In genomic region chr19:43983544-43983911, GRCh38 we compare ENCODE assay signal across 8 cellular contexts. TPM values are rescaled to one million over a fixed set of nuclear protein-coding genes. Genes with fewer than 3 reads are reported as not detected.
DNase-seq lines count a peak whose midpoint lies in the region; ATAC-seq, FAIRE-seq and TF ChIP-seq lines count a peak whose summit lies in the region.

No MANE protein-coding gene starts in this region.

- no peak for ATAC-seq in CD4-positive, CD25-positive, alpha-beta regulatory T cell (ENCODE audit: low read depth in 2 of 2)
- ATAC-seq in HG02588 (IDR thresholded peaks at IDR 0.05; ENCODE audit: unreplicated experiment): peak; percentile 11
- peak in 2 of 3 donors; percentile 3 to 9 for ATAC-seq in natural killer cell

- WGBS in mesendoderm (ENCODE audit: extremely low coverage, insufficient coverage, low lambda C conversion rate): no CpG with 5 or more reads among the region's 2 CpGs

- DNase-seq in CD4-positive, CD25-positive, alpha-beta regulatory T cell: no peak
- no peak for DNase-seq in astrocyte (ENCODE audit: low read depth)
- DNase-seq in natural killer cell: no peak
- no peak for DNase-seq in stimulated activated CD4-positive, alpha-beta T cell treated with anti-CD3 and anti-CD28 coated beads, Interleukin-15, amount 100 ng/mL, for 24 hours
- DNase-seq in stimulated activated CD4-positive, alpha-beta T cell treated with anti-CD3 and anti-CD28 coated beads, Interleukin-4, amount 100 ng/mL, for 24 hours: no peak
- DNase-seq in mesendoderm: no peak
- DNase-seq in GM19240 (ENCODE audit: insufficient read length, low spot score): no peak

- peaks cover 7% of the 10 kb centered on the region for H3K79me1 ChIP-seq in mesendoderm (ENCODE audit: low read length)

- peak overlapping the region; percentile 79 to 91 (median 84) for H3K27ac Mint-ChIP-seq in CD4-positive, CD25-positive, alpha-beta regulatory T cell
- H3K27ac Mint-ChIP-seq in astrocyte (ENCODE audit: unreplicated experiment) (no peak overlapping the region), natural killer cell (peak overlapping the region; percentile 63 to 90)

- H3K9me3 Mint-ChIP-seq in CD4-positive, CD25-positive, alpha-beta regulatory T cell: peaks cover 0 to 12% (median 2%) of the 10 kb centered on the region in 7 donors
- H3K9me3 Mint-ChIP-seq in astrocyte (ENCODE audit: unreplicated experiment) (no peaks in the 10 kb centered on the region), natural killer cell (peaks cover 0 to 1% of the 10 kb centered on the region in 2 donors)

- peak overlapping the region; percentile 89 for H3K4me3 ChIP-seq in CD4-positive, CD25-positive, alpha-beta regulatory T cell (ENCODE audit: low read depth, low read length)
- H3K4me3 ChIP-seq in astrocyte (ENCODE audit: insufficient read depth, low read depth, low read length) (peak overlapping the region; percentile 100), mesendoderm (ENCODE audit: low read length) (no peak overlapping the region)

- H3K9me3 ChIP-seq in CD4-positive, CD25-positive, alpha-beta regulatory T cell (ENCODE audit: control insufficient read depth in 2 of 2, low read length in 2 of 2): peaks cover 6 to 8% of the 10 kb centered on the region in 2 experiments
- no peaks in the 10 kb centered on the region for H3K9me3 ChIP-seq in astrocyte (ENCODE audit: insufficient read depth, low read depth, low read length)

- H2AFZ ChIP-seq in astrocyte (ENCODE audit: low read depth, low read length): peak overlapping the region; percentile 100

- H3K79me2 ChIP-seq in astrocyte (ENCODE audit: insufficient read depth, low read length): peaks cover 18% of the 10 kb centered on the region
- H3K79me2 ChIP-seq in mesendoderm (ENCODE audit: control insufficient read depth, insufficient read depth, low read length): no peaks in the 10 kb centered on the region

- H3K27me3 Mint-ChIP-seq in CD4-positive, CD25-positive, alpha-beta regulatory T cell: no peaks in the 10 kb centered on the region
- H3K27me3 Mint-ChIP-seq in astrocyte (ENCODE audit: low read depth, unreplicated experiment): no peaks in the 10 kb centered on the region
- H3K27me3 Mint-ChIP-seq in natural killer cell (ENCODE audit: low read depth in 2 of 2): no peaks in the 10 kb centered on the region

- no peaks in the 10 kb centered on the region for H3K27me3 ChIP-seq in CD4-positive, CD25-positive, alpha-beta regulatory T cell (ENCODE audit: control insufficient read depth, insufficient read depth, low read length)
- no peaks in the 10 kb centered on the region for H3K27me3 ChIP-seq in astrocyte (ENCODE audit: insufficient read depth, low read length)
- H3K27me3 ChIP-seq in mesendoderm (ENCODE audit: insufficient read depth, low read length, poor library complexity): no peaks in the 10 kb centered on the region

- no peak overlapping the region for H2AK5ac ChIP-seq in mesendoderm (ENCODE audit: low read length)

- FAIRE-seq in astrocyte (lab: Jason Lieb, UNC): no peak

- H2BK5ac ChIP-seq in mesendoderm (ENCODE audit: low read length): no peak overlapping the region

- H3K4me3 Mint-ChIP-seq in CD4-positive, CD25-positive, alpha-beta regulatory T cell: peak overlapping the region; percentile 87 to 98 (median 96)
- H3K4me3 Mint-ChIP-seq in astrocyte (ENCODE audit: unreplicated experiment) (peak overlapping the region; percentile 99), natural killer cell (peak overlapping the region; percentile 80)

- intact Hi-C loops in natural killer cell (cut with micrococcal nuclease): no loop called here

- H3K4me1 Mint-ChIP-seq in CD4-positive, CD25-positive, alpha-beta regulatory T cell: peaks cover 5 to 25% (median 11%) of the 10 kb centered on the region in 4 donors
- no peaks in the 10 kb centered on the region for H3K4me1 Mint-ChIP-seq in astrocyte (ENCODE audit: low read depth, unreplicated experiment)
- H3K4me1 Mint-ChIP-seq in natural killer cell: peaks cover 0 to 5% of the 10 kb centered on the region in 2 donors

- TF ChIP-seq CTCF in astrocyte (IDR thresholded peaks at IDR 0.05; ENCODE audit: insufficient read depth, low read depth, low read length) (no peak), natural killer cell (IDR thresholded peaks at IDR 0.05) (no peak)

- H3K27ac ChIP-seq in CD4-positive, CD25-positive, alpha-beta regulatory T cell (ENCODE audit: insufficient read depth, low read length, poor library complexity, severe bottlenecking): peak overlapping the region; percentile 54
- H3K27ac ChIP-seq in astrocyte (ENCODE audit: low read depth, low read length) (peak overlapping the region; percentile 74), mesendoderm (ENCODE audit: low read depth, low read length) (no peak overlapping the region)

- no peak overlapping the region for H3K56ac ChIP-seq in mesendoderm (ENCODE audit: low read length)

- no peak overlapping the region for H2BK15ac ChIP-seq in mesendoderm (replicated peaks; ENCODE audit: low read depth)

- H3K9ac ChIP-seq in astrocyte (ENCODE audit: low read length) (no peak overlapping the region), mesendoderm (ENCODE audit: low read length) (no peak overlapping the region)

- H4K8ac ChIP-seq in mesendoderm (ENCODE audit: low read depth, low read length): no peak overlapping the region

- H3K36me3 Mint-ChIP-seq in CD4-positive, CD25-positive, alpha-beta regulatory T cell: peaks cover 12% of the 10 kb centered on the region
- H3K36me3 Mint-ChIP-seq in astrocyte (ENCODE audit: low read depth, unreplicated experiment): peaks cover 4% of the 10 kb centered on the region
- H3K36me3 Mint-ChIP-seq in natural killer cell: peaks cover 7% of the 10 kb centered on the region

- no peak overlapping the region for H3K4ac ChIP-seq in mesendoderm (ENCODE audit: low read depth, low read length)

- no peak overlapping the region for H2BK120ac ChIP-seq in mesendoderm (ENCODE audit: low read depth, low read length)

- peaks cover 5% of the 10 kb centered on the region for H3K36me3 ChIP-seq in CD4-positive, CD25-positive, alpha-beta regulatory T cell (ENCODE audit: control insufficient read depth, insufficient read depth, low read length)
- H3K36me3 ChIP-seq in astrocyte (ENCODE audit: insufficient read depth, low read length) (no peaks in the 10 kb centered on the region), mesendoderm (ENCODE audit: control insufficient read depth, insufficient read depth, low read length) (no peaks in the 10 kb centered on the region)

- no peak overlapping the region for H4K5ac ChIP-seq in mesendoderm (ENCODE audit: low read length)

- H3K4me1 ChIP-seq in CD4-positive, CD25-positive, alpha-beta regulatory T cell (ENCODE audit: control insufficient read depth, insufficient read depth, low read length, poor library complexity, severe bottlenecking): peaks cover 16% of the 10 kb centered on the region
- H3K4me1 ChIP-seq in astrocyte (ENCODE audit: insufficient read depth, low read length) (peaks cover 7% of the 10 kb centered on the region), mesendoderm (ENCODE audit: control insufficient read depth, low read depth, low read length) (no peaks in the 10 kb centered on the region)

- H3K23ac ChIP-seq in mesendoderm (ENCODE audit: low read length): no peak overlapping the region

- no peaks in the 10 kb centered on the region for H4K20me1 ChIP-seq in astrocyte (ENCODE audit: insufficient read depth, low read length)

- H3K4me2 ChIP-seq in astrocyte (ENCODE audit: low read length) (peak overlapping the region; percentile 96), mesendoderm (ENCODE audit: low read length) (no peak overlapping the region)

- no peak overlapping the region for H3K18ac ChIP-seq in mesendoderm (ENCODE audit: low read length)

RNA-seq across cellular contexts. Expression of gene ZNF155, which starts 0.5 kb away (rescaled TPM):
- total RNA-seq in CD4-positive, CD25-positive, alpha-beta regulatory T cell: 3.9 TPM
- polyA plus RNA-seq in CD4-positive, CD25-positive, alpha-beta regulatory T cell: 1 to 10 TPM; 3.4 to 4.8 (median 4.0) TPM
- 6.2 and 6.5 TPM in 2 replicates for total RNA-seq in astrocyte
- 1 to 10 TPM; 5.1 to 8.5 (median 6.5) TPM for total RNA-seq in natural killer cell
- polyA plus RNA-seq in mesendoderm (2013, experiment 1 of 2): 5.5 TPM
- polyA plus RNA-seq in mesendoderm (2013, experiment 2 of 2): 5.4 TPM

RNA-seq across cellular contexts. Expression of gene ZNF230, which starts 19.2 kb away (rescaled TPM):
- 3.1 TPM for total RNA-seq in CD4-positive, CD25-positive, alpha-beta regulatory T cell
- 1 to 10 TPM; 2.6 to 5.1 (median 4.2) TPM for polyA plus RNA-seq in CD4-positive, CD25-positive, alpha-beta regulatory T cell
- total RNA-seq in astrocyte (2.1 and 2.7 TPM in 2 replicates), natural killer cell (1 to 10 TPM; 2.3 to 6.3 (median 3.4) TPM)
- polyA plus RNA-seq in mesendoderm (2013, experiment 1 of 2): 0.95 TPM
- 0.98 TPM for polyA plus RNA-seq in mesendoderm (2013, experiment 2 of 2)

RNA-seq across cellular contexts. Expression of gene ZNF221, which starts 32.5 kb away (rescaled TPM):
- total RNA-seq in CD4-positive, CD25-positive, alpha-beta regulatory T cell: 0.67 TPM
- under 1 TPM in 3 of 4 donors, not detected in 1; 0.56 to 0.96 (median 0.90) TPM for polyA plus RNA-seq in CD4-positive, CD25-positive, alpha-beta regulatory T cell
- total RNA-seq in astrocyte: 6.0 and 6.6 TPM in 2 replicates
- total RNA-seq in natural killer cell: 1 to 10 TPM; 1.9 to 2.7 (median 2.2) TPM
- polyA plus RNA-seq in mesendoderm (2013, experiment 1 of 2): 1.3 TPM
- 1.3 TPM for polyA plus RNA-seq in mesendoderm (2013, experiment 2 of 2)

RNA-seq across cellular contexts. Expression of gene ZNF222, which starts 41.7 kb away (rescaled TPM):
- 5.0 TPM for total RNA-seq in CD4-positive, CD25-positive, alpha-beta regulatory T cell
- polyA plus RNA-seq in CD4-positive, CD25-positive, alpha-beta regulatory T cell: 1 to 10 TPM; 1.9 to 4.9 (median 3.9) TPM
- 4.0 and 5.5 TPM in 2 replicates for total RNA-seq in astrocyte
- total RNA-seq in natural killer cell: 1 to 10 TPM; 5.6 to 7.6 (median 5.7) TPM
- 3.7 TPM for polyA plus RNA-seq in mesendoderm (2013, experiment 1 of 2)
- 4.2 TPM for polyA plus RNA-seq in mesendoderm (2013, experiment 2 of 2)

RNA-seq across cellular contexts. Expression of gene ZNF45, which starts 48.4 kb away (rescaled TPM):
- 14.8 TPM for total RNA-seq in CD4-positive, CD25-positive, alpha-beta regulatory T cell
- polyA plus RNA-seq in CD4-positive, CD25-positive, alpha-beta regulatory T cell: 10 to 100 TPM; 13.0 to 17.5 (median 15.2) TPM
- total RNA-seq in astrocyte: 13.8 and 15.8 TPM in 2 replicates
- total RNA-seq in natural killer cell: 10 to 100 TPM; 10.6 to 24.3 (median 14.5) TPM
- polyA plus RNA-seq in mesendoderm (2013, experiment 1 of 2): 11.7 TPM
- 11.9 TPM for polyA plus RNA-seq in mesendoderm (2013, experiment 2 of 2)

Comparison
In these comparisons a context has a peak if more than half of its experiments do, and no peak if none do; other contexts are left out.
1. ATAC-seq: peak in HG02588 (single experiment) and natural killer cell (2 of 3); none in CD4-positive, CD25-positive, alpha-beta regulatory T cell (0 of 2).
2. Peak in every context shown above with its lines, with median percentiles within 50 percentile points of each other: H3K4me3 Mint-ChIP-seq.